ENCODE assay signal across 8 cellular contexts in genomic region chr7:90596745-90597526, GRCh38. TPM values are rescaled to one million over a fixed set of nuclear protein-coding genes. Genes with fewer than 3 reads are reported as not detected.
A peak's percentile ranks its signal among the peaks of the same experiment; 100 is the strongest.
DNase-seq lines count a peak whose midpoint lies in the region; ATAC-seq lines count a peak whose summit lies in the region.

No MANE protein-coding gene starts in this region.

- H3K27me3 Mint-ChIP-seq in activated naive CD8-positive, alpha-beta T cell treated with anti-CD3 and anti-CD28 coated beads for 36 hours, result peaks cover 79% of the 10 kb centered on the region

- H3K36me3 ChIP-seq in HUES48 (ENCODE audit: control insufficient read depth, insufficient read depth, low read length), result no peaks in the 10 kb centered on the region

- no peaks in the 10 kb centered on the region for H3K36me3 Mint-ChIP-seq in activated naive CD8-positive, alpha-beta T cell treated with anti-CD3 and anti-CD28 coated beads for 36 hours

- H3K27me3 ChIP-seq in HUES48 (ENCODE audit: control insufficient read depth, insufficient read depth, low read length), result peaks cover 13% of the 10 kb centered on the region

- H3K27ac Mint-ChIP-seq in activated naive CD8-positive, alpha-beta T cell treated with anti-CD3 and anti-CD28 coated beads for 36 hours, result no peak overlapping the region

- H3K4me3 Mint-ChIP-seq in activated naive CD8-positive, alpha-beta T cell treated with anti-CD3 and anti-CD28 coated beads for 36 hours, result peak overlapping the region; percentile 50

- H3K4me3 ChIP-seq in HUES48 (ENCODE audit: low read depth, low read length) (peak overlapping the region; percentile 85), skeletal muscle cell (ENCODE audit: low read depth, low read length) (peak overlapping the region; percentile 96)

- peak overlapping the region; percentile 59 for H3K27ac ChIP-seq in HUES48 (ENCODE audit: low read depth, low read length)

- peak; percentile 27 for ATAC-seq in GM21447 (IDR thresholded peaks at IDR 0.05; ENCODE audit: unreplicated experiment)

- H3K4me1 ChIP-seq in HUES48 (ENCODE audit: control insufficient read depth, insufficient read depth, low read length), result peaks cover 27% of the 10 kb centered on the region

- H3K9me3 ChIP-seq in HUES48 (ENCODE audit: control insufficient read depth, insufficient read depth, low read length), result no peaks in the 10 kb centered on the region

- H3K9ac ChIP-seq in HUES48 (ENCODE audit: low read depth, low read length), result peak overlapping the region; percentile 63

- peaks cover 1% of the 10 kb centered on the region for H3K9me3 Mint-ChIP-seq in activated naive CD8-positive, alpha-beta T cell treated with anti-CD3 and anti-CD28 coated beads for 36 hours

- DNase-seq in DMS79 treated with DMSO at 0.1 percent for 48 hours (lab: John Stamatoyannopoulos, UW) (peak; percentile 22), DMS79 (lab: John Stamatoyannopoulos, UW) (no peak), hepatic stellate cell (ENCODE audit: low spot score) (peak; percentile 69), skeletal muscle cell (ENCODE audit: low read depth) (no peak), hippocampal formation (lab: John Stamatoyannopoulos, UW) (no peak)
- no peak for DNase-seq in activated naive CD8-positive, alpha-beta T cell treated with anti-CD3 and anti-CD28 coated beads for 36 hours

- H3K4me1 Mint-ChIP-seq in activated naive CD8-positive, alpha-beta T cell treated with anti-CD3 and anti-CD28 coated beads for 36 hours, result peaks cover 12% of the 10 kb centered on the region

RNA-seq across cellular contexts. Expression of gene CDK14, which starts 0.8 kb away (rescaled TPM):
- total RNA-seq in activated naive CD8-positive, alpha-beta T cell treated with anti-CD3 and anti-CD28 coated beads for 36 hours, result 1 to 10 TPM in 1 of 2 experiments, under 1 TPM in 1; 0.92 to 1.6 TPM

Comparison
In these comparisons a context has a peak if more than half of its experiments do, and no peak if none do; other contexts are left out.
1. DNase-seq: peak in DMS79 treated with DMSO at 0.1 percent for 48 hours (single experiment) and hepatic stellate cell (single experiment); none in DMS79 (single experiment), activated naive CD8-positive, alpha-beta T cell treated with anti-CD3 and anti-CD28 coated beads for 36 hours (single experiment), skeletal muscle cell (single experiment) and hippocampal formation (0 of 2).